In the genomic region with DNA sequence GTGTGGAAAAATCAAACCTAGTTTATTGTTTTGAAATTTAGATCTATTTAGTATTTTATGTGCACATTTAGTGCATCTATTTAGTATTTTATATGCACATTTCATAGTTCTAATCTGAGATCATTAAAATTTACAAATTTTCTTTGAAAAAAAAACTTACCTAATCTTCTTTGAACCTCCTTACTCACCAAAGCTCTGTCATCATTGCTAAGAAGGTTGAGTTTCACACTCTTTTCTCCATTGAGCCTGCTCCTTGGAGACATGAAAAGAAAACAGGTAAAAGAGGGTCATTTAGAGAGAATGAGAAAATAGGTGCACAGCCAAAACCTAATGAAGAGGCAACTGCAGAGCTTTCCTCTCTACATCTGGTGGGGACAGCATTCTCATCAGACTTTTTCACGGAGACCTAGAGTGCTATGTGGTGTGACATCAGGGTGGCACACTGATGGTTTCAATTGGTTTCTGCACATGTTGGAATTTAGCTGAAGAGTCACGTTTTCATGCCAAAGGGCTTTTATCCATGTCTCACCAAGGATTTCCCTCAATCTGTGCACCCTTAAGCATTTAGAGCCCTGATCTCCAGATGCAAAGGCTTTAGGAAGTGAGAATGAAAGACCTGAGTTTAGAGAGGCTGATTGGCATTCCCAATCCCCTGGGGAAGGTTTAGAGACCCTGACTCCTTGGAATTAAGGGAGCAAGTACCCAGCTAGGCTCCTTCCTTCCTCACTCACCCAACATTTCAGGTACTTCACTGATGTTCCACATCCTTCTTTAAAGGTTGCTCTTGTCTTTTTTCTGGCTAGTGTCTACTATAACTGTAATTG, we compare ENCODE assay signal across 1 cellular context.
TF ChIP-seq lines count a peak whose summit lies in the region.

No MANE protein-coding gene starts in this region.

TF ChIP-seq in HepG2, 621 proteins besides CTCF, POLR2A, EP300 and RAD21:
- TF ChIP-seq ZNF672 (CRISPR knock-in tag; IDR thresholded peaks at IDR 0.05): no peak
- 0 out of 2 replicates have a peak, but pooled peaks have one; percentile 11 for TF ChIP-seq DNMT3B (CRISPR knock-in tag; conservative IDR thresholded peaks at IDR 0.05)
- peak; percentile 100 for TF ChIP-seq ZNF331 (CRISPR knock-in tag; IDR thresholded peaks at IDR 0.05)
